Comparison of ENCODE assay signal across 8 cellular contexts in the genomic region with DNA sequence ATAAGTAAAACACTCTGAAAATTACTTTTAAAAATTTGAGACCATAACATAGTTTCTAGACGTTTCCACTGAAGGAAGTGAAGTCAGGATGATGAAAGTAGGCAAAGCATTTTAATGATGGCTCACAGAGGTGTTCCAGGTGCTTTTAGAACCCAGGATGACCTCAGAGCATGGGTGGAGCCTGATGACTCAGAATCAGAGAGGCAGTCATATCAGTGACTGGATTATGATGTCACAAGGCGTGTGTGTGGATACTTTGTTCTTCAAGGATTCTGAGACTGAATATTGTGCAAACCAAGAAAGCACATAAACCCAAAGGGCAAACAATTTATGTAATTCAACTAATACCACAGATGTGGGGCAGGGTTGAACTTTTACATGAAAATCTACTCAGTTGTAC.
A peak's percentile ranks its signal among the peaks of the same experiment; 100 is the strongest.
DNase-seq lines count a peak whose midpoint lies in the region; ATAC-seq and TF ChIP-seq lines count a peak whose summit lies in the region.

No MANE protein-coding gene starts in this region.

- intact Hi-C loops in sigmoid colon (cut with DNase I): no loop called here

- no peak overlapping the region for H3K4me3 Mint-ChIP-seq in T-helper 17 cell

- DNase-seq in GM04504 (ENCODE audit: low read depth): peak; percentile 55
- no peak for DNase-seq in T-helper 17 cell
- DNase-seq in epithelial cell of esophagus (ENCODE audit: low read depth): peak; percentile 98
- no peak for DNase-seq in sigmoid colon

- peak; percentile 53 for ATAC-seq in HG02798 (IDR thresholded peaks at IDR 0.05; ENCODE audit: poor library complexity, unreplicated experiment)
- peak; percentile 63 for ATAC-seq in T-helper 17 cell
- ATAC-seq in GM19035 (IDR thresholded peaks at IDR 0.05; ENCODE audit: unreplicated experiment): no peak
- no peak for ATAC-seq in SK-N-SH treated with all-trans-retinoic acid at 6 μM for 48 hours

- H3K4me1 ChIP-seq in subcutaneous abdominal adipose tissue (ENCODE audit: control insufficient read depth in 5 of 5, insufficient read depth in 5 of 5, low read length in 5 of 5) (peaks cover 4 to 23% (median 14%) of the 10 kb centered on the region in 5 donors), sigmoid colon (peaks cover 0 to 10% (median 8%) of the 10 kb centered on the region in 4 donors)

- peaks cover 14% of the 10 kb centered on the region for H3K4me1 Mint-ChIP-seq in T-helper 17 cell

- WGBS in sigmoid colon, 2 donors: 17 to 55% methylated on average over 2 of the region's 2 CpGs

- H3K27me3 ChIP-seq in subcutaneous abdominal adipose tissue (ENCODE audit: control insufficient read depth in 5 of 5, insufficient read depth in 4 of 5, low read length in 5 of 5): no peaks in the 10 kb centered on the region
- H3K27me3 ChIP-seq in sigmoid colon: no peaks in the 10 kb centered on the region

- H3K36me3 ChIP-seq in subcutaneous abdominal adipose tissue (ENCODE audit: control insufficient read depth in 5 of 5, insufficient read depth in 5 of 5, low read length in 5 of 5) (no peaks in the 10 kb centered on the region), sigmoid colon (no peaks in the 10 kb centered on the region)

- H3K27me3 Mint-ChIP-seq in T-helper 17 cell: peaks cover 6% of the 10 kb centered on the region

- peak overlapping the region; percentile 99 for H3K27ac ChIP-seq in subcutaneous abdominal adipose tissue (ENCODE audit: low read depth, low read length)
- no peak overlapping the region for H3K27ac ChIP-seq in sigmoid colon

- TF ChIP-seq CTCF in epithelial cell of esophagus (IDR thresholded peaks at IDR 0.05; ENCODE audit: insufficient read depth, low read depth, low read length, missing control alignments) (no peak), sigmoid colon (IDR thresholded peaks at IDR 0.05) (no peak)

- no peak overlapping the region for H3K4me3 ChIP-seq in epithelial cell of esophagus (ENCODE audit: low read length)
- no peak overlapping the region for H3K4me3 ChIP-seq in subcutaneous abdominal adipose tissue (ENCODE audit: low read depth in 1 of 5, low read length in 5 of 5)
- no peak overlapping the region for H3K4me3 ChIP-seq in sigmoid colon

- H3K9ac ChIP-seq in subcutaneous abdominal adipose tissue (ENCODE audit: low read length in 5 of 5): no peak overlapping the region

- no peaks in the 10 kb centered on the region for H3K9me3 ChIP-seq in T-helper 17 cell (ENCODE audit: control insufficient read depth, low read length, poor library complexity, severe bottlenecking)
- no peaks in the 10 kb centered on the region for H3K9me3 ChIP-seq in subcutaneous abdominal adipose tissue (ENCODE audit: control insufficient read depth in 5 of 5, low read length in 5 of 5)
- H3K9me3 ChIP-seq in sigmoid colon: no peaks in the 10 kb centered on the region

- no peak for TF ChIP-seq POLR2A in sigmoid colon (IDR thresholded peaks at IDR 0.05)

- peak overlapping the region; percentile 90 for H3K27ac Mint-ChIP-seq in T-helper 17 cell

- no peak for TF ChIP-seq EP300 in sigmoid colon (IDR thresholded peaks at IDR 0.05)

- no peaks in the 10 kb centered on the region for H3K36me3 Mint-ChIP-seq in T-helper 17 cell (ENCODE audit: low read depth)

TF ChIP-seq in SK-N-SH treated with all-trans-retinoic acid at 6 μM for 48 hours, 23 proteins besides CTCF, POLR2A, EP300 and RAD21:
- no peak for TF ChIP-seq TOX (CRISPR knock-in tag; IDR thresholded peaks at IDR 0.05; ENCODE audit: borderline replicate concordance)
- TF ChIP-seq ZNF8 (CRISPR knock-in tag; IDR thresholded peaks at IDR 0.05): no peak

Comparison
In these comparisons a context has a peak if more than half of its experiments do, and no peak if none do; other contexts are left out.
1. DNase-seq: peak in GM04504 (single experiment) and epithelial cell of esophagus (single experiment); none in T-helper 17 cell (0 of 3) and sigmoid colon (single experiment).
2. ATAC-seq: peak in HG02798 (single experiment) and T-helper 17 cell (single experiment); none in GM19035 (single experiment) and SK-N-SH treated with all-trans-retinoic acid at 6 μM for 48 hours (single experiment).